9 cellular contexts compared by ENCODE assay signal in genomic region chr11:15159085-15159484, GRCh38. TPM values are rescaled to one million over a fixed set of nuclear protein-coding genes. Genes with fewer than 3 reads are reported as not detected.
DNase-seq lines count a peak whose midpoint lies in the region; ATAC-seq and TF ChIP-seq lines count a peak whose summit lies in the region.
"Had no signal": no experiment of that assay in that cellular context is flagged by ENCODE, and none has a peak within 500 bp of the region (broad histone marks: within the 10 kb centered on the region; RNA-seq: fewer than 3 reads in every experiment).

No MANE protein-coding gene starts in this region.

- H3K27ac Mint-ChIP-seq in activated naive CD8-positive, alpha-beta T cell treated with anti-CD3 and anti-CD28 coated beads, Interleukin-2, amount 10 ng/mL, durations not matched to agents 7 days and 5 days, result no peak overlapping the region
- no peak overlapping the region for H3K27ac Mint-ChIP-seq in activated naive CD8-positive, alpha-beta T cell treated with anti-CD3 and anti-CD28 coated beads for 36 hours

- H3K4me3 ChIP-seq in PC-3 (ENCODE audit: low read length) (no peak overlapping the region), psoas muscle (no peak overlapping the region)

- H3K9me3 ChIP-seq in PC-3 (ENCODE audit: low read length) (no peaks in the 10 kb centered on the region), psoas muscle (no peaks in the 10 kb centered on the region)

- H3K4me2 ChIP-seq in PC-3 (ENCODE audit: low read length), result no peak overlapping the region

- H3K36me3 Mint-ChIP-seq in activated naive CD8-positive, alpha-beta T cell treated with anti-CD3 and anti-CD28 coated beads, Interleukin-2, amount 10 ng/mL, durations not matched to agents 7 days and 5 days, result no peaks in the 10 kb centered on the region
- H3K36me3 Mint-ChIP-seq in activated naive CD8-positive, alpha-beta T cell treated with anti-CD3 and anti-CD28 coated beads for 36 hours, result no peaks in the 10 kb centered on the region

- H3K4me1 ChIP-seq in PC-3 (ENCODE audit: insufficient read depth, low read length), result peaks cover 5% of the 10 kb centered on the region; the same call in 1 of the 2 replicates
- no peaks in the 10 kb centered on the region for H3K4me1 ChIP-seq in psoas muscle

- no peaks in the 10 kb centered on the region for H3K9me3 Mint-ChIP-seq in activated naive CD8-positive, alpha-beta T cell treated with anti-CD3 and anti-CD28 coated beads, Interleukin-2, amount 10 ng/mL, durations not matched to agents 7 days and 5 days
- H3K9me3 Mint-ChIP-seq in activated naive CD8-positive, alpha-beta T cell treated with anti-CD3 and anti-CD28 coated beads for 36 hours, result no peaks in the 10 kb centered on the region
- H3K9me3 Mint-ChIP-seq: central memory CD8-positive, alpha-beta T cell had no signal

- H3K27ac ChIP-seq in PC-3 (ENCODE audit: low read length) (no peak overlapping the region), psoas muscle (no peak overlapping the region)

- H3K27me3 ChIP-seq in PC-3 (ENCODE audit: low read length) (no peaks in the 10 kb centered on the region), psoas muscle (ENCODE audit: insufficient read depth in 3 of 3, low read length in 2 of 3) (no peaks in the 10 kb centered on the region)

- no peaks in the 10 kb centered on the region for H3K36me3 ChIP-seq in PC-3 (ENCODE audit: low read depth, low read length)
- H3K36me3 ChIP-seq in psoas muscle (ENCODE audit: insufficient read depth in 1 of 2, low read depth in 1 of 2), result no peaks in the 10 kb centered on the region

- DNase-seq in activated naive CD8-positive, alpha-beta T cell treated with anti-CD3 and anti-CD28 coated beads, Interleukin-2, amount 10 ng/mL, durations not matched to agents 7 days and 5 days, result no peak
- no peak for DNase-seq in activated naive CD8-positive, alpha-beta T cell treated with anti-CD3 and anti-CD28 coated beads for 36 hours
- peak; percentile 17 for DNase-seq in PC-3
- DNase-seq in islet precursor cell, result peak; percentile 62
- DNase-seq in psoas muscle, result no peak
- no peak for DNase-seq in NCI-H2227 treated with DMSO at 0.1 percent for 48 hours (lab: John Stamatoyannopoulos, UW)

- H3F3A ChIP-seq in PC-3 (ENCODE audit: low read length, unreplicated experiment), result no peaks in the 10 kb centered on the region

- CTCF ChIA-PET in PC-3 (lab: Charles Lee), result no interaction called here

- BruUV-seq in PC-3 (replicated peaks; lab: Mats Ljungman, UMichigan), result no TSS peak

- peak; percentile 52 for ATAC-seq in activated naive CD8-positive, alpha-beta T cell treated with anti-CD3 and anti-CD28 coated beads, Interleukin-2, amount 10 ng/mL, durations not matched to agents 7 days and 5 days (ENCODE audit: low read depth)
- ATAC-seq in HG02623 (IDR thresholded peaks at IDR 0.05; ENCODE audit: unreplicated experiment) (peak; percentile 71), PC-3 (no peak), psoas muscle (no peak), HG03196 (IDR thresholded peaks at IDR 0.05; ENCODE audit: unreplicated experiment) (no peak)

- H3K9ac ChIP-seq in PC-3 (ENCODE audit: low read length), result no peak overlapping the region

- no peaks in the 10 kb centered on the region for H3K9me2 ChIP-seq in PC-3 (replicated peaks; ENCODE audit: low read length)

- TF ChIP-seq CTCF in PC-3 (conservative IDR thresholded peaks at IDR 0.05; ENCODE audit: low read depth, low read length) (peak; percentile 49), psoas muscle (IDR thresholded peaks at IDR 0.05) (no peak)

- no peaks in the 10 kb centered on the region for H4K20me1 ChIP-seq in PC-3 (ENCODE audit: low read length)

- no peaks in the 10 kb centered on the region for H3K4me1 Mint-ChIP-seq in activated naive CD8-positive, alpha-beta T cell treated with anti-CD3 and anti-CD28 coated beads, Interleukin-2, amount 10 ng/mL, durations not matched to agents 7 days and 5 days
- H3K4me1 Mint-ChIP-seq in activated naive CD8-positive, alpha-beta T cell treated with anti-CD3 and anti-CD28 coated beads for 36 hours, result no peaks in the 10 kb centered on the region
- H3K4me1 Mint-ChIP-seq: central memory CD8-positive, alpha-beta T cell had no signal

- 53 to 59% (median 57%) methylated on average over 2 of the region's 2 CpGs for WGBS in psoas muscle, 3 donors

- H3K79me2 ChIP-seq in PC-3 (ENCODE audit: low read length), result no peaks in the 10 kb centered on the region

- H3K27me3 Mint-ChIP-seq in activated naive CD8-positive, alpha-beta T cell treated with anti-CD3 and anti-CD28 coated beads, Interleukin-2, amount 10 ng/mL, durations not matched to agents 7 days and 5 days, result peaks cover 18% of the 10 kb centered on the region
- H3K27me3 Mint-ChIP-seq in activated naive CD8-positive, alpha-beta T cell treated with anti-CD3 and anti-CD28 coated beads for 36 hours, result no peaks in the 10 kb centered on the region

- POLR2A ChIA-PET in activated naive CD8-positive, alpha-beta T cell treated with anti-CD3 and anti-CD28 coated beads, Interleukin-2, amount 10 ng/mL, durations not matched to agents 7 days and 5 days (lab: Charles Lee), result no interaction called here
- POLR2A ChIA-PET in PC-3 (lab: Charles Lee; ENCODE audit: unreplicated experiment), result no interaction called here

- intact Hi-C loops in PC-3 (cut with micrococcal nuclease) (no loop called here), psoas muscle (cut with DNase I) (no loop called here)

- H2AFZ ChIP-seq in PC-3 (ENCODE audit: low read length), result no peak overlapping the region

- H3K4me3 Mint-ChIP-seq in activated naive CD8-positive, alpha-beta T cell treated with anti-CD3 and anti-CD28 coated beads, Interleukin-2, amount 10 ng/mL, durations not matched to agents 7 days and 5 days, result no peak overlapping the region
- H3K4me3 Mint-ChIP-seq in activated naive CD8-positive, alpha-beta T cell treated with anti-CD3 and anti-CD28 coated beads for 36 hours, result no peak overlapping the region
- H3K4me3 Mint-ChIP-seq: central memory CD8-positive, alpha-beta T cell had no signal

RNA-seq across cellular contexts. Expression of gene INSC, which starts 44.4 kb away (rescaled TPM):
- under 1 TPM in 1 of 2 experiments, not detected in 1; 0.23 TPM for total RNA-seq in activated naive CD8-positive, alpha-beta T cell treated with anti-CD3 and anti-CD28 coated beads, Interleukin-2, amount 10 ng/mL, durations not matched to agents 7 days and 5 days
- total RNA-seq in activated naive CD8-positive, alpha-beta T cell treated with anti-CD3 and anti-CD28 coated beads for 36 hours, result under 1 TPM; 0.27 to 0.30 TPM
- total RNA-seq in PC-3 (2014; rRNA removed) (not detected in 2 replicates), psoas muscle (not detected)
- 1 to 10 TPM in 1 of 3 donors, under 1 TPM in 1, not detected in 1; 0.04 to 1.2 TPM for polyA plus RNA-seq in psoas muscle

Comparison
In these comparisons a context has a peak if more than half of its experiments do, and no peak if none do; other contexts are left out.
1. ATAC-seq: peak in activated naive CD8-positive, alpha-beta T cell treated with anti-CD3 and anti-CD28 coated beads, Interleukin-2, amount 10 ng/mL, durations not matched to agents 7 days and 5 days (single experiment) and HG02623 (single experiment); none in PC-3 (single experiment), psoas muscle (0 of 4) and HG03196 (single experiment).
2. DNase-seq: peak in PC-3 (single experiment) and islet precursor cell (single experiment); none in activated naive CD8-positive, alpha-beta T cell treated with anti-CD3 and anti-CD28 coated beads, Interleukin-2, amount 10 ng/mL, durations not matched to agents 7 days and 5 days (single experiment), activated naive CD8-positive, alpha-beta T cell treated with anti-CD3 and anti-CD28 coated beads for 36 hours (single experiment), psoas muscle (0 of 2) and NCI-H2227 treated with DMSO at 0.1 percent for 48 hours (single experiment).